14 cellular contexts compared by ENCODE assay signal in the genomic region with DNA sequence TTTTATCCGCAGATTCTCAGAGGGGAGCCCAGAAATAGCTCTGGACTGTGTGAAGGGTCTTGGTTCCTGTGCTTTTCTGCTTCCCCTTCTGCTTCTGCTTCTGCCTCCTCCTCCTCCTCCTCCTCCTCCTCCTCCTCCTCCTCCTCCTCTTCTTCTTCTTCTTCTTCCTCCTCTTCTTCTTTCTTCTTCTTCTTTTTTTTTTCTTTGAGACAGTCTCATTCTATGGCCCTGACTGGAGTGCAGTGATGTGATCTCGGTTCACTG. TPM values are rescaled to one million over a fixed set of nuclear protein-coding genes. Genes with fewer than 3 reads are reported as not detected.
DNase-seq lines count a peak whose midpoint lies in the region; ATAC-seq and TF ChIP-seq lines count a peak whose summit lies in the region.
"Had no signal": no experiment of that assay in that cellular context is flagged by ENCODE, and none has a peak within 500 bp of the region (broad histone marks: within the 10 kb centered on the region; RNA-seq: fewer than 3 reads in every experiment).

No MANE protein-coding gene starts in this region.

- no peak for DNase-seq in H9
- DNase-seq in NT2/D1 (ENCODE audit: low read depth, low spot score) = no peak
- no peak for DNase-seq in naive B cell
- DNase-seq in NCI-H1930 (lab: John Stamatoyannopoulos, UW) = no peak
- no peak for DNase-seq in immature natural killer cell

- no peak overlapping the region for H2BK20ac ChIP-seq in H9 (ENCODE audit: low read depth, low read length, poor library complexity, severe bottlenecking)

- no peak overlapping the region for H2BK15ac ChIP-seq in H9 (ENCODE audit: low read depth, low read length)

- H3K4me2 ChIP-seq in H9 (ENCODE audit: insufficient read depth, insufficient read length, low read length) = peak overlapping the region; percentile 61
- H3K4me2 ChIP-seq: PC-9 had no signal

- no peak overlapping the region for H3K56ac ChIP-seq in H9 (ENCODE audit: insufficient read length, low read depth, low read length)

- peak overlapping the region in 1 of 2 experiments; percentile 72; a peak in 2 of 5 replicates for H3K4me3 Mint-ChIP-seq in H9
- peak overlapping the region in 5 of 8 donors; percentile 3 to 57 (median 42) for H3K4me3 Mint-ChIP-seq in naive B cell
- no peak overlapping the region for H3K4me3 Mint-ChIP-seq in immature natural killer cell
- H3K4me3 Mint-ChIP-seq: activated naive CD8-positive, alpha-beta T cell treated with anti-CD3 and anti-CD28 coated beads, Interleukin-2, amount 10 ng/mL, durations not matched to agents 7 days and 5 days; brain; T-helper 2 cell treated with Interferon-gamma antibody and Interleukin-4, amounts not matched to agents 5 μg/mL and 100 μg/mL, for 36 hours had no signal

- H3K27me3 Mint-ChIP-seq in H9 (ENCODE audit: low read depth) (peaks cover 77% of the 10 kb centered on the region), naive B cell (peaks cover 24 to 58% (median 50%) of the 10 kb centered on the region in 3 donors), immature natural killer cell (ENCODE audit: low read depth in 3 of 3) (peaks cover 17 to 20% (median 19%) of the 10 kb centered on the region in 3 donors)

- H4K91ac ChIP-seq in H9 (ENCODE audit: insufficient read length, low read depth, low read length) = no peak overlapping the region

- H2AK5ac ChIP-seq in H9 (ENCODE audit: insufficient read length, low read length) = no peak overlapping the region

- H3K4me3 ChIP-seq in NT2/D1 (ENCODE audit: insufficient read length, low read depth) = peak overlapping the region; percentile 4
- H3K4me3 ChIP-seq: colonic mucosa, PC-9, skin epidermis had no signal

- ATAC-seq in naive B cell (ENCODE audit: low read depth in 2 of 2) = no peak
- no peak for ATAC-seq in GM21619 (IDR thresholded peaks at IDR 0.05; ENCODE audit: unreplicated experiment)

- WGBS in H9 (ENCODE audit: extremely low coverage, insufficient read length, low lambda C conversion rate) = no CpG with 5 or more reads among the region's 2 CpGs

- no peak overlapping the region for H3K4ac ChIP-seq in H9 (ENCODE audit: low read depth, low read length)

- H2BK12ac ChIP-seq in H9 (ENCODE audit: insufficient read length, low read depth, low read length) = no peak overlapping the region

- H3K79me1 ChIP-seq in H9 (ENCODE audit: insufficient read depth, low read depth, low read length, poor library complexity, severe bottlenecking) = no peaks in the 10 kb centered on the region

- H3K27ac Mint-ChIP-seq in H9 (no peak overlapping the region), naive B cell (peak overlapping the region in 3 of 6 donors; percentile 67 to 93 (median 68)), immature natural killer cell (no peak overlapping the region)
- H3K27ac Mint-ChIP-seq: activated naive CD8-positive, alpha-beta T cell treated with anti-CD3 and anti-CD28 coated beads, Interleukin-2, amount 10 ng/mL, durations not matched to agents 7 days and 5 days; brain; naive thymus-derived CD8-positive, alpha-beta T cell; T-helper 2 cell treated with Interferon-gamma antibody and Interleukin-4, amounts not matched to agents 5 μg/mL and 100 μg/mL, for 36 hours had no signal

- H3K36me3 Mint-ChIP-seq in H9 (ENCODE audit: insufficient read depth in 1 of 3, low read depth in 3 of 3) (no peaks in the 10 kb centered on the region), naive B cell (no peaks in the 10 kb centered on the region), immature natural killer cell (no peaks in the 10 kb centered on the region)
- H3K36me3 Mint-ChIP-seq: activated naive CD8-positive, alpha-beta T cell treated with anti-CD3 and anti-CD28 coated beads, Interleukin-2, amount 10 ng/mL, durations not matched to agents 7 days and 5 days; brain; naive thymus-derived CD8-positive, alpha-beta T cell had no signal

- no peaks in the 10 kb centered on the region for H3K36me3 ChIP-seq in NT2/D1 (ENCODE audit: insufficient read depth, insufficient read length, low read length)
- H3K36me3 ChIP-seq: colonic mucosa had no signal

- H2BK5ac ChIP-seq in H9 (ENCODE audit: insufficient read length, low read length) = no peak overlapping the region

- no peak overlapping the region for H3K27ac ChIP-seq in H9 (ENCODE audit: insufficient read length, low read depth, low read length)
- H3K27ac ChIP-seq: colonic mucosa, PC-9, skin epidermis had no signal

- no peaks in the 10 kb centered on the region for H3K9me3 ChIP-seq in H9 (ENCODE audit: control insufficient read depth, low read depth, low read length)
- H3K9me3 ChIP-seq in NT2/D1 (ENCODE audit: insufficient read depth, low read length) = no peaks in the 10 kb centered on the region
- H3K9me3 ChIP-seq: Caco-2, colonic mucosa had no signal

- H2BK120ac ChIP-seq in H9 (ENCODE audit: low read depth, low read length, poor library complexity, severe bottlenecking) = no peak overlapping the region

- H3K4me1 Mint-ChIP-seq in H9 (peaks cover 10 to 22% of the 10 kb centered on the region in 2 experiments), naive B cell (peaks cover 16 to 22% (median 20%) of the 10 kb centered on the region in 3 donors), immature natural killer cell (peaks cover 1 to 4% of the 10 kb centered on the region in 2 donors)

- no peak overlapping the region for H2AFZ ChIP-seq in H9 (ENCODE audit: low read length)
- H2AFZ ChIP-seq: PC-9 had no signal

- no peak overlapping the region for H3T11ph ChIP-seq in H9 (ENCODE audit: low read length)

- H3K4me1 ChIP-seq in H9 (ENCODE audit: insufficient read depth, low read length) (no peaks in the 10 kb centered on the region), NT2/D1 (ENCODE audit: insufficient read depth, insufficient read length) (peaks cover 10% of the 10 kb centered on the region)
- H3K4me1 ChIP-seq: colonic mucosa had no signal

- peaks cover 10% of the 10 kb centered on the region for H3K23me2 ChIP-seq in H9 (ENCODE audit: insufficient read length, low read depth, low read length, poor library complexity, severe bottlenecking)

- H3K79me2 ChIP-seq in H9 (ENCODE audit: insufficient read depth, low read length) = no peaks in the 10 kb centered on the region

- no peak overlapping the region for H4K5ac ChIP-seq in H9 (ENCODE audit: insufficient read length, low read depth, low read length)

- H4K8ac ChIP-seq in H9 (replicated peaks; ENCODE audit: insufficient read length, low read depth, low read length) = no peak overlapping the region

- no peak overlapping the region for H3K23ac ChIP-seq in H9 (ENCODE audit: insufficient read length, low read depth, low read length)

- H3K9ac ChIP-seq in H9 (ENCODE audit: extremely low read depth, insufficient read length, low read length) = no peak overlapping the region
- peak overlapping the region; percentile 74 for H3K9ac ChIP-seq in NT2/D1 (ENCODE audit: insufficient read length, low read depth)

- no peak overlapping the region for H3K14ac ChIP-seq in H9 (ENCODE audit: insufficient read depth, low read length)

- no peaks in the 10 kb centered on the region for H4K20me1 ChIP-seq in H9 (ENCODE audit: control insufficient read depth, insufficient read depth, insufficient read length)

- H3K27me3 ChIP-seq in H9 (ENCODE audit: insufficient read depth, low read length) (peaks cover 17% of the 10 kb centered on the region; the same call in 1 of the 2 replicates), NT2/D1 (ENCODE audit: insufficient read depth, insufficient read length) (peaks cover 21% of the 10 kb centered on the region)

- TF ChIP-seq CTCF in H9 (conservative IDR thresholded peaks at IDR 0.05) = no peak

- no peak overlapping the region for H3K18ac ChIP-seq in H9 (ENCODE audit: insufficient read length, low read depth, low read length)

- H3K9me3 Mint-ChIP-seq in H9 (no peaks in the 10 kb centered on the region; a peak in 1 of 5 replicates), naive B cell (no peaks in the 10 kb centered on the region), immature natural killer cell (peaks cover 0 to 1% (median 0%) of the 10 kb centered on the region in 6 donors)
- H3K9me3 Mint-ChIP-seq: activated naive CD8-positive, alpha-beta T cell treated with anti-CD3 and anti-CD28 coated beads, Interleukin-2, amount 10 ng/mL, durations not matched to agents 7 days and 5 days; naive thymus-derived CD8-positive, alpha-beta T cell; T-helper 2 cell treated with Interferon-gamma antibody and Interleukin-4, amounts not matched to agents 5 μg/mL and 100 μg/mL, for 36 hours had no signal

RNA-seq across cellular contexts. Expression of a gene that starts 11.6 kb away (rescaled TPM):
- 1.7 and 2.0 TPM in 2 replicates for total RNA-seq in H9 (2021)
- under 1 TPM in 2 of 6 donors, not detected in 4; 0.23 to 0.87 TPM for polyA plus RNA-seq in naive B cell (ENCODE audit: low read depth in 6 of 6)
- 1 to 10 TPM in 1 of 3 donors, under 1 TPM in 1, not detected in 1; 0.28 to 1.1 TPM for polyA plus RNA-seq in immature natural killer cell

RNA-seq across cellular contexts. Expression of a gene that starts 11.7 kb away (rescaled TPM):
- total RNA-seq in H9 (2021) = 2.8 and 3.4 TPM in 2 replicates
- polyA plus RNA-seq in naive B cell (ENCODE audit: low read depth in 6 of 6) (1 to 10 TPM; 3.5 to 6.4 (median 4.8) TPM), immature natural killer cell (10 to 100 TPM; 18.2 to 23.0 (median 22.0) TPM)

RNA-seq across cellular contexts. Expression of a gene that starts 19.8 kb away (rescaled TPM):
- 69.1 and 71.3 TPM in 2 replicates for total RNA-seq in H9 (2021)
- 10 to 100 TPM in 5 of 6 donors, 1 to 10 TPM in 1; 2.2 to 21.5 (median 13.2) TPM for polyA plus RNA-seq in naive B cell (ENCODE audit: low read depth in 6 of 6)
- polyA plus RNA-seq in immature natural killer cell = 10 to 100 TPM in 1 of 3 donors, 1 to 10 TPM in 2; 5.8 to 13.1 (median 7.1) TPM

RNA-seq across cellular contexts. Expression of a gene that starts 32.0 kb away (rescaled TPM):
- total RNA-seq in H9 (2021) = 38.7 and 41.7 TPM in 2 replicates
- polyA plus RNA-seq in naive B cell (ENCODE audit: low read depth in 6 of 6) (10 to 100 TPM in 2 of 6 donors, 1 to 10 TPM in 3, not detected in 1; 5.5 to 13.3 (median 8.1) TPM), immature natural killer cell (1 to 10 TPM in 1 of 3 donors, under 1 TPM in 1, not detected in 1; 0.76 to 5.7 TPM)

RNA-seq across cellular contexts. Expression of a gene that starts 32.1 kb away (rescaled TPM):
- 70.3 and 71.0 TPM in 2 replicates for total RNA-seq in H9 (2021)
- polyA plus RNA-seq in naive B cell (ENCODE audit: low read depth in 6 of 6) = 100 to 1,000 TPM in 4 of 6 donors, 10 to 100 TPM in 2; 74.4 to 125 (median 113) TPM
- 100 to 1,000 TPM; 117 to 163 (median 129) TPM for polyA plus RNA-seq in immature natural killer cell

Comparison
In these comparisons a context has a peak if more than half of its experiments do, and no peak if none do; other contexts are left out.
1. H3K4me3 Mint-ChIP-seq: peak in naive B cell (5 of 8); none in immature natural killer cell (0 of 5).